ENCODE assay signal across 16 cellular contexts in the genomic region with DNA sequence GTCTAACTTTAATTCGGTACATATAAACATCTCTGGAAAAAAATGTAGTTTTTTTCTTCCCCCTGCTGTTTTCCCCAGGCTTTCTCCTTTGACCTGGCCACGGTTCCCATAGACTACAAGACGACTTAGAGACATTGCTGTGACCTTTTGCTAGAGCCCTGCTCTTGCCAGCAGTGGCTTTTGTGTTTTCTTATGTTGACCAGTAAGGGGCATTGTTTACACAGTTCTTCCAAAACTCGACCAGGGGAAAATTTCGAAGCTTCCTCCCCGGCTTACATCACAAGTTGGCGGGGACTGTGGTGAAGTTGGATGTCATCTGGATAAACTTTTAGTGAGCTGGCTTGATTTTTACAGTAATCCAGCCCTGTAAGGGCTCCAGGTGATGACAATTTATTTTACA. TPM values are rescaled to one million over a fixed set of nuclear protein-coding genes. Genes with fewer than 3 reads are reported as not detected.
A peak's percentile ranks its signal among the peaks of the same experiment; 100 is the strongest.
DNase-seq lines count a peak whose midpoint lies in the region; ATAC-seq and TF ChIP-seq lines count a peak whose summit lies in the region.
"Had no signal": no experiment of that assay in that cellular context is flagged by ENCODE, and none has a peak within 500 bp of the region (broad histone marks: within the 10 kb centered on the region; RNA-seq: fewer than 3 reads in every experiment).

No MANE protein-coding gene starts in this region.

- intact Hi-C loops in left ventricle myocardium inferior (cut with micrococcal nuclease): no loop called here

- no peak overlapping the region for H3K4me3 ChIP-seq in left ventricle myocardium inferior
- H3K4me3 ChIP-seq: right lobe of liver, stomach had no signal

- DNase-seq in ELF-1 (ENCODE audit: low read depth, low spot score): peak; percentile 58
- peak; percentile 24 for DNase-seq in RKO (ENCODE audit: low spot score)
- DNase-seq in foreskin melanocyte: peak; percentile 10
- no peak for DNase-seq in dermis blood vessel endothelial cell
- DNase-seq in left ventricle myocardium inferior: no peak
- no peak for DNase-seq in NCI-H1417 treated with DMSO at 0.1 percent for 48 hours (lab: John Stamatoyannopoulos, UW)
- DNase-seq: activated CD4-positive, alpha-beta T cell treated with anti-CD3 and anti-CD28 coated beads, Interleukin-2, amount 10 ng/mL, durations not matched to agents 7 days and 5 days; activated T-cell treated with anti-CD3 and anti-CD28 coated beads, Interleukin-2, amount 50 U/mL, for 48 hours; DMS79; naive thymus-derived CD4-positive, alpha-beta T cell; NCI-H2107; right lobe of liver; stomach had no signal

- H3K36me3 ChIP-seq in left ventricle myocardium inferior: no peaks in the 10 kb centered on the region
- H3K36me3 ChIP-seq: right lobe of liver, stomach had no signal

- H3K9me3 ChIP-seq in left ventricle myocardium inferior (replicated peaks): no peaks in the 10 kb centered on the region
- H3K9me3 ChIP-seq: right lobe of liver, stomach had no signal

- H3K4me1 ChIP-seq in left ventricle myocardium inferior: no peaks in the 10 kb centered on the region
- H3K4me1 ChIP-seq: right lobe of liver, stomach had no signal

- ATAC-seq in GM21367 (IDR thresholded peaks at IDR 0.05; ENCODE audit: unreplicated experiment) (peak; percentile 47), GM18867 (IDR thresholded peaks at IDR 0.05; ENCODE audit: unreplicated experiment) (no peak)
- ATAC-seq: naive thymus-derived CD4-positive, alpha-beta T cell; right lobe of liver had no signal

- H3K27me3 ChIP-seq in left ventricle myocardium inferior (ENCODE audit: low read depth): no peaks in the 10 kb centered on the region
- H3K27me3 ChIP-seq: right lobe of liver, stomach had no signal

- H3K27ac ChIP-seq in left ventricle myocardium inferior (replicated peaks): no peak overlapping the region
- H3K27ac ChIP-seq: right lobe of liver, stomach had no signal

- TF ChIP-seq CTCF in left ventricle myocardium inferior (IDR thresholded peaks at IDR 0.05; ENCODE audit: borderline replicate concordance): no peak

RNA-seq across cellular contexts. Expression of gene CCDC160, which starts 9.3 kb away (rescaled TPM):
- total RNA-seq in dermis blood vessel endothelial cell: not detected in 2 replicates
- total RNA-seq in left ventricle myocardium inferior: not detected
- total RNA-seq: activated CD4-positive, alpha-beta T cell treated with anti-CD3 and anti-CD28 coated beads, Interleukin-2, amount 10 ng/mL, durations not matched to agents 7 days and 5 days; dermis microvascular lymphatic vessel endothelial cell; naive thymus-derived CD4-positive, alpha-beta T cell; right lobe of liver had no signal

Comparison
In these comparisons a context has a peak if more than half of its experiments do, and no peak if none do; other contexts are left out.
1. DNase-seq: peak in ELF-1 (single experiment), RKO (single experiment) and foreskin melanocyte (single experiment); none in dermis blood vessel endothelial cell (single experiment), left ventricle myocardium inferior (single experiment) and NCI-H1417 treated with DMSO at 0.1 percent for 48 hours (single experiment).